Comparison of ENCODE assay signal across 10 cellular contexts in the genomic region with DNA sequence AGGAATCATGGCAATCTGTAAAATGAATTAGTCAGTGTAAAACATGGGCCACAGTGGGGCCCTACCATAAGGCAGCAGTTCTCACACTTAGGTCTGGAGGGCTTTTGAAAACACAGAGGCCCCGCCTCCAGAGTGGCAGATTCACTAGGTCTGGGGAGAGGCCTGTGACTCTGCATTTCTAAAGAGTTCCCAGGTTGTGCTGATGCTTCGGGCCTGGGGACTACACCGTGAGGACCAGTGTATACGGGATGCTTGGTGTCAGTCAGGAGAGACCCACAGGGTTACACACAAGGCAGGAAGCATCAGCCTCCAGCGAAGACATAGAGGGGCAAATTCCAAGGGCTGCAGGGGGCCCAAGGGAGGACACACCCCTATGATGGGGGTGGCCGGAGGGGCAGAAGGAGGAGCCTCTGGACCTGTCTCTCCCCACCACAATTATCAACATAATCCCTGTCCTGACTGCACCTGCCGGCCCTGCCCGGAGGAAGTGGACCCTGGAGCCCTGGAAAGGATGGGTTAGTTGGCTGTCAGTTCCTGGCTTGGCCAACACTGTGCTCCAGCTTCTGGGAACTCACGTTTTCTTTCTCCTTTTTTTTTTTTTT. TPM values are rescaled to one million over a fixed set of nuclear protein-coding genes. Genes with fewer than 3 reads are reported as not detected.
DNase-seq lines count a peak whose midpoint lies in the region; ATAC-seq, FAIRE-seq and TF ChIP-seq lines count a peak whose summit lies in the region.
"Had no signal": no experiment of that assay in that cellular context is flagged by ENCODE, and none has a peak within 500 bp of the region (broad histone marks: within the 10 kb centered on the region; RNA-seq: fewer than 3 reads in every experiment).

No MANE protein-coding gene starts in this region.

- no peak for TF ChIP-seq POLR2A in GM12891 (IDR thresholded peaks at IDR 0.05; ENCODE audit: low read depth, low read length)

- H3K4me1 Mint-ChIP-seq in brain = peaks cover 26% of the 10 kb centered on the region
- no peaks in the 10 kb centered on the region for H3K4me1 Mint-ChIP-seq in progenitor cell of endocrine pancreas (ENCODE audit: low read depth)

- no peaks in the 10 kb centered on the region for H3K27me3 ChIP-seq in NT2/D1 (ENCODE audit: insufficient read depth, insufficient read length)
- H3K27me3 ChIP-seq: SJCRH30 had no signal

- peak overlapping the region in 2 of 5 experiments; percentile 24 to 35 for H3K4me3 Mint-ChIP-seq in brain
- no peak overlapping the region for H3K4me3 Mint-ChIP-seq in progenitor cell of endocrine pancreas (ENCODE audit: low read depth)

- no peak for TF ChIP-seq CTCF in brain (conservative IDR thresholded peaks at IDR 0.05)
- no peak for TF ChIP-seq CTCF in progenitor cell of endocrine pancreas (IDR thresholded peaks at IDR 0.05; ENCODE audit: unreplicated experiment)

- no peaks in the 10 kb centered on the region for H3K36me3 ChIP-seq in NT2/D1 (ENCODE audit: insufficient read depth, insufficient read length, low read length)
- H3K36me3 ChIP-seq: SJCRH30 had no signal

- ATAC-seq in HG03135 (IDR thresholded peaks at IDR 0.05; ENCODE audit: unreplicated experiment) = no peak

- no peak overlapping the region for H3K9ac ChIP-seq in NT2/D1 (ENCODE audit: insufficient read length, low read depth)

- H3K27me3 Mint-ChIP-seq in brain (peaks cover 10% of the 10 kb centered on the region), progenitor cell of endocrine pancreas (peaks cover 17% of the 10 kb centered on the region)

- H3K9me3 Mint-ChIP-seq in brain (peaks cover 0 to 14% (median 0%) of the 10 kb centered on the region in 5 experiments), progenitor cell of endocrine pancreas (ENCODE audit: low read depth) (no peaks in the 10 kb centered on the region)

- H3K4me3 ChIP-seq in NT2/D1 (ENCODE audit: insufficient read length, low read depth) = no peak overlapping the region
- H3K4me3 ChIP-seq: SJCRH30 had no signal

- H3K27ac Mint-ChIP-seq in brain (peak overlapping the region in 4 of 5 experiments; percentile 59 to 79 (median 78)), progenitor cell of endocrine pancreas (no peak overlapping the region)

- peaks cover 16% of the 10 kb centered on the region for H3K4me1 ChIP-seq in NT2/D1 (ENCODE audit: insufficient read depth, insufficient read length)

- no peaks in the 10 kb centered on the region for H3K9me3 ChIP-seq in NT2/D1 (ENCODE audit: insufficient read depth, low read length)
- H3K9me3 ChIP-seq: SJCRH30 had no signal

- H3K36me3 Mint-ChIP-seq in brain = no peaks in the 10 kb centered on the region
- H3K36me3 Mint-ChIP-seq in progenitor cell of endocrine pancreas (ENCODE audit: insufficient read depth) = no peaks in the 10 kb centered on the region

- no peak for FAIRE-seq in GM12891 (lab: Jason Lieb, UNC)

- peak; percentile 15 for DNase-seq in activated T-cell treated with anti-CD3 and anti-CD28 coated beads for 48 hours (ENCODE audit: low read depth)
- no peak for DNase-seq in activated T-cell treated with anti-CD3 and anti-CD28 coated beads, Interleukin-2, amount 50 U/mL, for 1 hour
- DNase-seq in NT2/D1 (ENCODE audit: low read depth, low spot score) = peak; percentile 52
- peak; percentile 54 for DNase-seq in stimulated activated CD8-positive, alpha-beta memory T cell treated with anti-CD3 and anti-CD28 coated beads, Interleukin-4, amount 100 ng/mL, for 48 hours
- no peak for DNase-seq in GM12891 (ENCODE audit: insufficient read length, low spot score)
- DNase-seq in progenitor cell of endocrine pancreas (ENCODE audit: low spot score, unreplicated experiment) = no peak

TF ChIP-seq in GM12891, 5 proteins besides CTCF, POLR2A, EP300 and RAD21:
- TF ChIP-seq POU2F2 (IDR thresholded peaks at IDR 0.05; ENCODE audit: low read depth, low read length) (no peak), PAX5 (IDR thresholded peaks at IDR 0.05; ENCODE audit: insufficient read depth, low read length, severe bottlenecking) (no peak), TAF1 (IDR thresholded peaks at IDR 0.05; ENCODE audit: low read depth, low read length) (no peak), SPI1 (IDR thresholded peaks at IDR 0.05; ENCODE audit: low read depth, low read length) (no peak), POLR2AphosphoS5 (IDR thresholded peaks at IDR 0.05; ENCODE audit: low read depth, low read length) (no peak)
TF ChIP-seq in GM12891: peak in this region for 0.

RNA-seq across cellular contexts. Expression of a gene that starts 46.7 kb away (rescaled TPM):
- 0.58 TPM for polyA plus RNA-seq in brain (ENCODE audit: insufficient read depth, low read depth, low replicate concordance)
- 6.1 TPM for polyA plus RNA-seq in GM12891 (2012; ENCODE audit: low read depth, missing spikeins)
- total RNA-seq in progenitor cell of endocrine pancreas = not detected in 2 replicates
- total RNA-seq: pulmonary artery endothelial cell, SJCRH30 had no signal

Comparison
In these comparisons a context has a peak if more than half of its experiments do, and no peak if none do; other contexts are left out.
1. DNase-seq: peak in activated T-cell treated with anti-CD3 and anti-CD28 coated beads for 48 hours (single experiment), NT2/D1 (single experiment) and stimulated activated CD8-positive, alpha-beta memory T cell treated with anti-CD3 and anti-CD28 coated beads, Interleukin-4, amount 100 ng/mL, for 48 hours (single experiment); none in activated T-cell treated with anti-CD3 and anti-CD28 coated beads, Interleukin-2, amount 50 U/mL, for 1 hour (single experiment), GM12891 (single experiment) and progenitor cell of endocrine pancreas (single experiment).